ENCODE assay signal across 1 cellular context in genomic region chr16:71894921-71895678, GRCh38.
A peak's percentile ranks its signal among the peaks of the same experiment; 100 is the strongest.
TF ChIP-seq lines count a peak whose summit lies in the region.

Gene IST1, plus strand, starts transcription at chr16:71895531. Its CDS starts 20,110 bp downstream, at chr16:71915641.

TF ChIP-seq in HEK293, 187 proteins besides CTCF, POLR2A, EP300 and RAD21 (continued from another document and continues in another):
- TF ChIP-seq, protein P1, sequence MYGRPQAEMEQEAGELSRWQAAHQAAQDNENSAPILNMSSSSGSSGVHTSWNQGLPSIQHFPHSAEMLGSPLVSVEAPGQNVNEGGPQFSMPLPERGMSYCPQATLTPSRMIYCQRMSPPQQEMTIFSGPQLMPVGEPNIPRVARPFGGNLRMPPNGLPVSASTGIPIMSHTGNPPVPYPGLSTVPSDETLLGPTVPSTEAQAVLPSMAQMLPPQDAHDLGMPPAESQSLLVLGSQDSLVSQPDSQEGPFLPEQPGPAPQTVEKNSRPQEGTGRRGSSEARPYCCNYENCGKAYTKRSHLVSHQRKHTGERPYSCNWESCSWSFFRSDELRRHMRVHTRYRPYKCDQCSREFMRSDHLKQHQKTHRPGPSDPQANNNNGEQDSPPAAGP (tag by site-specific recombination; IDR thresholded peaks at IDR 0.05), result peak; percentile 94
- TF ChIP-seq ZNF623 (tag by site-specific recombination; IDR thresholded peaks at IDR 0.05) (peak; percentile 23; the same call in 1 of the 2 replicates), ZNF664 (tag by site-specific recombination; IDR thresholded peaks at IDR 0.05) (0 out of 2 replicates have a peak, but pooled peaks have one; percentile 6), ZBTB44 (tag by site-specific recombination; IDR thresholded peaks at IDR 0.05) (peak; percentile 46; the same call in 1 of the 2 replicates), ZNF174 (tag by site-specific recombination; IDR thresholded peaks at IDR 0.05) (peak; percentile 38; the same call in 1 of the 2 replicates), TSHZ1 (tag by site-specific recombination; IDR thresholded peaks at IDR 0.05; ENCODE audit: borderline replicate concordance) (peak; percentile 14; the same call in 1 of the 2 replicates), ZNF391 (tag by site-specific recombination; IDR thresholded peaks at IDR 0.05; ENCODE audit: borderline replicate concordance, low read depth) (peak; percentile 72; the same call in 1 of the 2 replicates), MZF1 (tag by site-specific recombination; IDR thresholded peaks at IDR 0.05; ENCODE audit: borderline replicate concordance) (0 out of 2 replicates have a peak, but pooled peaks have one; percentile 57), KLF10 (tag by site-specific recombination; IDR thresholded peaks at IDR 0.05) (peak; percentile 93), ZNF335 (tag by site-specific recombination; conservative IDR thresholded peaks at IDR 0.05) (peak; percentile 30), ZNF558 (tag by site-specific recombination; IDR thresholded peaks at IDR 0.05) (peak; percentile 15; the same call in 1 of the 2 replicates), HOXD13 (CRISPR knock-in tag; IDR thresholded peaks at IDR 0.05; ENCODE audit: borderline replicate concordance) (no peak), WT1 (tag by site-specific recombination; IDR thresholded peaks at IDR 0.05) (0 out of 2 replicates have a peak, but pooled peaks have one; percentile 18), ZNF10 (tag by site-specific recombination; IDR thresholded peaks at IDR 0.05) (peak; percentile 31; the same call in 1 of the 2 replicates), ZNF843 (tag by site-specific recombination; IDR thresholded peaks at IDR 0.05) (peak; percentile 84), PRDM4 (tag by site-specific recombination; IDR thresholded peaks at IDR 0.05) (0 out of 2 replicates have a peak, but pooled peaks have one; percentile 69), ZIC2 (tag by site-specific recombination; IDR thresholded peaks at IDR 0.05) (peak; percentile 90), KLF16 (tag by site-specific recombination; IDR thresholded peaks at IDR 0.05) (peak; percentile 99), ZNF121 (tag by site-specific recombination; IDR thresholded peaks at IDR 0.05) (no peak), KLF7 (tag by site-specific recombination; IDR thresholded peaks at IDR 0.05; ENCODE audit: borderline replicate concordance) (peak; percentile 49; the same call in 1 of the 2 replicates), ZNF776 (tag by site-specific recombination; IDR thresholded peaks at IDR 0.05; ENCODE audit: borderline replicate concordance) (peak; percentile 94; the same call in 1 of the 2 replicates), REPIN1 (tag by site-specific recombination; IDR thresholded peaks at IDR 0.05; ENCODE audit: low read depth) (0 out of 2 replicates have a peak, but pooled peaks have one; percentile 67), ZSCAN30 (tag by site-specific recombination; IDR thresholded peaks at IDR 0.05) (peak; percentile 62), ZNF292 (tag by site-specific recombination; IDR thresholded peaks at IDR 0.05; ENCODE audit: borderline replicate concordance, low read depth) (no peak), PBX3 (CRISPR knock-in tag; IDR thresholded peaks at IDR 0.05) (peak; percentile 53; the same call in 1 of the 2 replicates), GLIS2 (tag by site-specific recombination; IDR thresholded peaks at IDR 0.05) (peak; percentile 99), ZNF148 (tag by site-specific recombination; IDR thresholded peaks at IDR 0.05; ENCODE audit: borderline replicate concordance) (no peak), ZNF169 (tag by site-specific recombination; IDR thresholded peaks at IDR 0.05) (no peak), ZNF580 (tag by site-specific recombination; IDR thresholded peaks at IDR 0.05) (peak; percentile 73; the same call in 1 of the 2 replicates), ZNF513 (tag by site-specific recombination; IDR thresholded peaks at IDR 0.05) (no peak; the same call in 1 of the 2 replicates), ZNF350 (tag by site-specific recombination; IDR thresholded peaks at IDR 0.05) (peak; percentile 91), ZNF248 (tag by site-specific recombination; IDR thresholded peaks at IDR 0.05) (no peak), ZFHX2 (tag by site-specific recombination; conservative IDR thresholded peaks at IDR 0.05) (peak; percentile 89), SP7 (tag by site-specific recombination; IDR thresholded peaks at IDR 0.05) (peak; percentile 93), HOXA7 (CRISPR knock-in tag; IDR thresholded peaks at IDR 0.05; ENCODE audit: borderline replicate concordance) (no peak), ZNF449 (tag by site-specific recombination; IDR thresholded peaks at IDR 0.05) (peak; percentile 61), ZNF830 (tag by site-specific recombination; IDR thresholded peaks at IDR 0.05; ENCODE audit: low read depth) (no peak), SP2 (tag by site-specific recombination; IDR thresholded peaks at IDR 0.05) (peak; percentile 85), ZNF639 (tag by site-specific recombination; IDR thresholded peaks at IDR 0.05) (peak; percentile 88)
